19 cellular contexts compared by ENCODE assay signal in genomic region chr10:86339226-86339865, GRCh38. TPM values are rescaled to one million over a fixed set of nuclear protein-coding genes. Genes with fewer than 3 reads are reported as not detected.
DNase-seq lines count a peak whose midpoint lies in the region; TF ChIP-seq lines count a peak whose summit lies in the region.
"Had no signal": no experiment of that assay in that cellular context is flagged by ENCODE, and none has a peak within 500 bp of the region (broad histone marks: within the 10 kb centered on the region; RNA-seq: fewer than 3 reads in every experiment).

No MANE protein-coding gene starts in this region.

- H3K4me1 ChIP-seq in H9 (ENCODE audit: insufficient read depth, low read length) (peaks cover 2% of the 10 kb centered on the region; the same call in 1 of the 2 replicates), ascending aorta (no peaks in the 10 kb centered on the region)

- H3K27ac Mint-ChIP-seq in CD14-positive monocyte (no peak overlapping the region), H9 (peak overlapping the region in 1 of 3 experiments; percentile 55; a peak in 2 of 7 replicates), glutamatergic neuron (ENCODE audit: unreplicated experiment) (no peak overlapping the region)
- H3K27ac Mint-ChIP-seq: CD8-positive, alpha-beta T cell; HFFc6 had no signal

- H2BK12ac ChIP-seq in H9 (ENCODE audit: insufficient read length, low read depth, low read length) = no peak overlapping the region

- no peaks in the 10 kb centered on the region for H3K36me3 ChIP-seq in ascending aorta
- no peaks in the 10 kb centered on the region for H3K36me3 ChIP-seq in brain microvascular endothelial cell (replicated peaks)
- H3K36me3 ChIP-seq: BE2C had no signal

- H3K27me3 Mint-ChIP-seq in CD14-positive monocyte (ENCODE audit: low read depth in 3 of 3) (peaks cover 0 to 8% (median 5%) of the 10 kb centered on the region in 3 donors), H9 (ENCODE audit: low read depth) (peaks cover 1% of the 10 kb centered on the region; the same call in 1 of the 2 replicates), glutamatergic neuron (ENCODE audit: unreplicated experiment) (peaks cover 5% of the 10 kb centered on the region)

- H3K4me3 ChIP-seq in ascending aorta (no peak overlapping the region), brain microvascular endothelial cell (ENCODE audit: low read depth, low read length) (no peak overlapping the region)
- H3K4me3 ChIP-seq: K562 had no signal

- H3K79me2 ChIP-seq in H9 (ENCODE audit: insufficient read depth, low read length) = no peaks in the 10 kb centered on the region

- no peaks in the 10 kb centered on the region for H4K20me1 ChIP-seq in H9 (ENCODE audit: control insufficient read depth, insufficient read depth, insufficient read length)

- intact Hi-C loops in CD14-positive monocyte (cut with micrococcal nuclease) (no loop called here), posterior vena cava (cut with DNase I) (no loop called here), ascending aorta (cut with DNase I) (no loop called here)

- no peak overlapping the region for H2BK15ac ChIP-seq in H9 (ENCODE audit: low read depth, low read length)

- H2AK5ac ChIP-seq in H9 (ENCODE audit: insufficient read length, low read length) = no peak overlapping the region

- no peak overlapping the region for H3K23ac ChIP-seq in H9 (ENCODE audit: insufficient read length, low read depth, low read length)

- no peaks in the 10 kb centered on the region for H3K27me3 ChIP-seq in H9 (ENCODE audit: insufficient read depth, low read length)
- H3K27me3 ChIP-seq in ascending aorta = no peaks in the 10 kb centered on the region
- H3K27me3 ChIP-seq in brain microvascular endothelial cell (replicated peaks) = no peaks in the 10 kb centered on the region
- H3K27me3 ChIP-seq: BE2C had no signal

- in situ Hi-C loops in brain microvascular endothelial cell (cut with HindIII; ENCODE audit: low pct_ligation_motif_present, low sequenced_read_pairs) = no loop called here

- H3K56ac ChIP-seq in H9 (ENCODE audit: insufficient read length, low read depth, low read length) = no peak overlapping the region

- no peaks in the 10 kb centered on the region for H3K36me3 Mint-ChIP-seq in CD14-positive monocyte
- H3K36me3 Mint-ChIP-seq in H9 (ENCODE audit: insufficient read depth in 1 of 3, low read depth in 3 of 3) = peaks cover 0 to 1% (median 0%) of the 10 kb centered on the region in 3 experiments; a peak in 2 of 7 replicates
- no peaks in the 10 kb centered on the region for H3K36me3 Mint-ChIP-seq in glutamatergic neuron (ENCODE audit: unreplicated experiment)
- H3K36me3 Mint-ChIP-seq: CD8-positive, alpha-beta T cell had no signal

- H3K18ac ChIP-seq in H9 (ENCODE audit: insufficient read length, low read depth, low read length) = no peak overlapping the region

- H2AFZ ChIP-seq in H9 (ENCODE audit: low read length) = no peak overlapping the region

- no peak overlapping the region for H3K9ac ChIP-seq in H9 (ENCODE audit: extremely low read depth, insufficient read length, low read length)

- H3K27ac ChIP-seq in H9 (ENCODE audit: insufficient read length, low read depth, low read length) (no peak overlapping the region), ascending aorta (no peak overlapping the region), brain microvascular endothelial cell (no peak overlapping the region)
- H3K27ac ChIP-seq: HL-60 had no signal

- no peak overlapping the region for H4K91ac ChIP-seq in H9 (ENCODE audit: insufficient read length, low read depth, low read length)

- H3K9me3 ChIP-seq in H9 (ENCODE audit: control insufficient read depth, low read depth, low read length) (no peaks in the 10 kb centered on the region), ascending aorta (no peaks in the 10 kb centered on the region)
- H3K9me3 ChIP-seq: BE2C had no signal

- H3K4ac ChIP-seq in H9 (ENCODE audit: low read depth, low read length) = no peak overlapping the region

- no peak overlapping the region for H2BK20ac ChIP-seq in H9 (ENCODE audit: low read depth, low read length, poor library complexity, severe bottlenecking)

- H3K4me3 Mint-ChIP-seq in CD14-positive monocyte = no peak overlapping the region
- no peak overlapping the region for H3K4me3 Mint-ChIP-seq in H9
- H3K4me3 Mint-ChIP-seq in glutamatergic neuron (ENCODE audit: unreplicated experiment) = no peak overlapping the region
- H3K4me3 Mint-ChIP-seq: CD8-positive, alpha-beta T cell; HFFc6 had no signal

- H2BK120ac ChIP-seq in H9 (ENCODE audit: low read depth, low read length, poor library complexity, severe bottlenecking) = no peak overlapping the region

- H3K9me3 Mint-ChIP-seq in CD14-positive monocyte (peaks cover 0 to 7% (median 0%) of the 10 kb centered on the region in 7 donors), H9 (peaks cover 0 to 3% of the 10 kb centered on the region in 2 experiments; a peak in 2 of 5 replicates), glutamatergic neuron (ENCODE audit: unreplicated experiment) (peaks cover 2% of the 10 kb centered on the region)
- H3K9me3 Mint-ChIP-seq: CD8-positive, alpha-beta T cell; HFFc6 had no signal

- no peaks in the 10 kb centered on the region for H3K79me1 ChIP-seq in H9 (ENCODE audit: insufficient read depth, low read depth, low read length, poor library complexity, severe bottlenecking)

- H3K23me2 ChIP-seq in H9 (ENCODE audit: insufficient read length, low read depth, low read length, poor library complexity, severe bottlenecking) = no peaks in the 10 kb centered on the region

- H2BK5ac ChIP-seq in H9 (ENCODE audit: insufficient read length, low read length) = no peak overlapping the region

- H4K8ac ChIP-seq in H9 (replicated peaks; ENCODE audit: insufficient read length, low read depth, low read length) = no peak overlapping the region

- WGBS in H9 (ENCODE audit: extremely low coverage, insufficient read length, low lambda C conversion rate) = no CpG with 5 or more reads among the region's 12 CpGs

- no peak overlapping the region for H3T11ph ChIP-seq in H9 (ENCODE audit: low read length)

- no peaks in the 10 kb centered on the region for H3K4me1 Mint-ChIP-seq in CD14-positive monocyte
- H3K4me1 Mint-ChIP-seq in H9 = peaks cover 23 to 33% of the 10 kb centered on the region in 2 experiments
- peaks cover 2% of the 10 kb centered on the region for H3K4me1 Mint-ChIP-seq in glutamatergic neuron (ENCODE audit: low read depth, unreplicated experiment)

- H3K14ac ChIP-seq in H9 (ENCODE audit: insufficient read depth, low read length) = peak overlapping the region; percentile 18; the same call in 1 of the 2 replicates

- no peak overlapping the region for H3K4me2 ChIP-seq in H9 (ENCODE audit: insufficient read depth, insufficient read length, low read length)

- DNase-seq in CD14-positive monocyte (ENCODE audit: low spot score) (peak; percentile 44), H9 (no peak), glutamatergic neuron (peak; percentile 3), posterior vena cava (ENCODE audit: low spot score) (peak; percentile 67), ascending aorta (ENCODE audit: low spot score in 2 of 2) (no peak), brain microvascular endothelial cell (no peak), NCI-H1048 (lab: John Stamatoyannopoulos, UW) (no peak)
- DNase-seq: BE2C; CD8-positive, alpha-beta T cell; DMS79 treated with DMSO at 0.1 percent for 48 hours; GOT3; HFFc6; NCI-H1694 treated with DMSO at 0.1 percent for 48 hours; NCI-H446; NCI-H82; SHP77 treated with DMSO at 0.1 percent for 48 hours had no signal

- TF ChIP-seq CTCF in CD14-positive monocyte (IDR thresholded peaks at IDR 0.05) (no peak), H9 (conservative IDR thresholded peaks at IDR 0.05) (no peak), glutamatergic neuron (IDR thresholded peaks at IDR 0.05; ENCODE audit: partially characterized antibody, unreplicated experiment) (no peak), ascending aorta (IDR thresholded peaks at IDR 0.05) (no peak), brain microvascular endothelial cell (IDR thresholded peaks at IDR 0.05; ENCODE audit: low read depth, low read length, missing control alignments) (no peak)

- H4K5ac ChIP-seq in H9 (ENCODE audit: insufficient read length, low read depth, low read length) = no peak overlapping the region

RNA-seq across cellular contexts. Expression of gene GRID1, which starts 27.2 kb away (rescaled TPM):
- not detected for polyA plus RNA-seq in CD14-positive monocyte
- total RNA-seq in H9 (2021) (0.35 TPM in 1 of 2 replicates, not detected in the other), glutamatergic neuron (ENCODE audit: unreplicated experiment) (8.0 TPM), posterior vena cava (1 to 10 TPM; 4.4 to 5.6 TPM), ascending aorta (1.4 TPM)
- total RNA-seq: CD8-positive, alpha-beta T cell; HFFc6 had no signal
- polyA plus RNA-seq: AG04450 had no signal

Comparison
In these comparisons a context has a peak if more than half of its experiments do, and no peak if none do; other contexts are left out.
1. DNase-seq: peak in CD14-positive monocyte (single experiment), glutamatergic neuron (single experiment) and posterior vena cava (single experiment); none in H9 (single experiment), ascending aorta (0 of 2), brain microvascular endothelial cell (single experiment) and NCI-H1048 (single experiment).